In genomic region chr15:64944961-64945360, GRCh38 we compare ENCODE assay signal across 20 cellular contexts.
"Had no signal": no experiment of that assay in that cellular context is flagged by ENCODE, and none has a peak within 500 bp of the region (broad histone marks: within the 10 kb centered on the region; RNA-seq: fewer than 3 reads in every experiment).

No MANE protein-coding gene starts in this region.

- H3K4me1 Mint-ChIP-seq: endodermal cell, memory B cell, mesothelial cell of epicardium had no signal

- H3K27me3 Mint-ChIP-seq: memory B cell; natural killer cell treated with Interleukin-12 subunit alpha and Interleukin-12 subunit beta and Interleukin-15 and Interleukin-18, amount 100 ng/mL, for 72 hours had no signal

- H3K4me3 Mint-ChIP-seq: endodermal cell; memory B cell; mesothelial cell of epicardium; natural killer cell treated with Interleukin-12 subunit alpha and Interleukin-12 subunit beta and Interleukin-15 and Interleukin-18, amount 100 ng/mL, for 72 hours had no signal

- H3K36me3 Mint-ChIP-seq: mesothelial cell of epicardium; natural killer cell treated with Interleukin-12 subunit alpha and Interleukin-12 subunit beta and Interleukin-15 and Interleukin-18, amount 100 ng/mL, for 72 hours had no signal

- H3K27ac Mint-ChIP-seq: endodermal cell; memory B cell; mesothelial cell of epicardium; natural killer cell treated with Interleukin-12 subunit alpha and Interleukin-12 subunit beta and Interleukin-15 and Interleukin-18, amount 100 ng/mL, for 72 hours had no signal

- H3K9me3 Mint-ChIP-seq: endodermal cell; memory B cell; natural killer cell treated with Interleukin-12 subunit alpha and Interleukin-12 subunit beta and Interleukin-15 and Interleukin-18, amount 100 ng/mL, for 72 hours had no signal

- H3K27me3 ChIP-seq: heart left ventricle, sigmoid colon had no signal

- ATAC-seq: heart left ventricle; lower lobe of right lung; natural killer cell treated with Interleukin-12 subunit alpha and Interleukin-12 subunit beta and Interleukin-15 and Interleukin-18, amount 100 ng/mL, for 72 hours; psoas muscle had no signal

- H3K27ac ChIP-seq: coronary artery, heart left ventricle, lower lobe of right lung, psoas muscle, sigmoid colon, skin epidermis had no signal

- DNase-seq: effector CD4-positive, alpha-beta T cell; endodermal cell; erythroblast; foreskin melanocyte; heart left ventricle; hippocampal formation; kidney glomerular epithelial cell; lower lobe of right lung; psoas muscle; retina; sigmoid colon; stimulated activated CD4-positive, alpha-beta T cell treated with anti-CD3 and anti-CD28 coated beads, Interleukin-2, amount 100 ng/mL, for 24 hours; stimulated activated CD4-positive, alpha-beta T cell treated with anti-CD3 and anti-CD28 coated beads, Interleukin-4, amount 100 ng/mL, for 4 hours; stimulated activated naive CD4-positive, alpha-beta T cell; trophoblast cell had no signal

- H3K9me3 ChIP-seq: heart left ventricle, lower lobe of right lung, psoas muscle, sigmoid colon had no signal

- H3K4me3 ChIP-seq: coronary artery, heart left ventricle, lower lobe of right lung, psoas muscle, sigmoid colon, skin epidermis had no signal

- H3K4me1 ChIP-seq: heart left ventricle, lower lobe of right lung, psoas muscle, sigmoid colon had no signal

- H3K36me3 ChIP-seq: sigmoid colon had no signal
